Comparison of ENCODE assay signal across 2 cellular contexts in genomic region chrX:8179653-8180052, GRCh38.
TF ChIP-seq lines count a peak whose summit lies in the region.

No MANE protein-coding gene starts in this region.

TF ChIP-seq in liver, 16 proteins besides CTCF, POLR2A, EP300 and RAD21:
- TF ChIP-seq ZBTB33 (IDR thresholded peaks at IDR 0.05) (no peak), SP1 (IDR thresholded peaks at IDR 0.05) (no peak), HNF4A (conservative IDR thresholded peaks at IDR 0.05) (no peak), NR2F2 (IDR thresholded peaks at IDR 0.05) (no peak), YY1 (IDR thresholded peaks at IDR 0.05) (no peak), GABPA (IDR thresholded peaks at IDR 0.05 in 1 of 2, conservative IDR thresholded peaks at IDR 0.05 in 1 of 2) (no peak), EGR1 (IDR thresholded peaks at IDR 0.05; ENCODE audit: low read depth in 2 of 2) (no peak), ATF3 (IDR thresholded peaks at IDR 0.05) (no peak), MAX (IDR thresholded peaks at IDR 0.05) (no peak), REST (IDR thresholded peaks at IDR 0.05) (no peak), HNF4G (IDR thresholded peaks at IDR 0.05) (no peak), FOXA1 (IDR thresholded peaks at IDR 0.05) (no peak), RXRA (IDR thresholded peaks at IDR 0.05) (no peak), FOXA2 (IDR thresholded peaks at IDR 0.05) (no peak), TAF1 (conservative IDR thresholded peaks at IDR 0.05) (no peak), JUND (IDR thresholded peaks at IDR 0.05) (no peak)
TF ChIP-seq in liver: peak in this region for 0.

TF ChIP-seq in HepG2, 621 proteins besides CTCF, POLR2A, EP300 and RAD21 (continued from another document):
- no peak for TF ChIP-seq PBX3 (CRISPR knock-in tag; IDR thresholded peaks at IDR 0.05; ENCODE audit: borderline replicate concordance)
- no peak for TF ChIP-seq GPBP1L1 (CRISPR knock-in tag; IDR thresholded peaks at IDR 0.05)
- TF ChIP-seq ZNF703 (CRISPR knock-in tag; IDR thresholded peaks at IDR 0.05; ENCODE audit: borderline replicate concordance), result no peak
- no peak for TF ChIP-seq PAWR (CRISPR knock-in tag; IDR thresholded peaks at IDR 0.05; ENCODE audit: borderline replicate concordance)
- no peak for TF ChIP-seq ZNF274 (CRISPR knock-in tag; IDR thresholded peaks at IDR 0.05)
- TF ChIP-seq SALL1 (CRISPR knock-in tag; IDR thresholded peaks at IDR 0.05), result no peak
- no peak for TF ChIP-seq HMG20A (CRISPR knock-in tag; IDR thresholded peaks at IDR 0.05; ENCODE audit: borderline replicate concordance)
- TF ChIP-seq ISX (CRISPR knock-in tag; conservative IDR thresholded peaks at IDR 0.05), result no peak
- TF ChIP-seq KMT2A (CRISPR knock-in tag; IDR thresholded peaks at IDR 0.05), result no peak
- TF ChIP-seq NCOA1 (CRISPR knock-in tag; IDR thresholded peaks at IDR 0.05), result no peak
- TF ChIP-seq KDM6A (CRISPR knock-in tag; IDR thresholded peaks at IDR 0.05; ENCODE audit: low read depth), result no peak
